In the genomic region with DNA sequence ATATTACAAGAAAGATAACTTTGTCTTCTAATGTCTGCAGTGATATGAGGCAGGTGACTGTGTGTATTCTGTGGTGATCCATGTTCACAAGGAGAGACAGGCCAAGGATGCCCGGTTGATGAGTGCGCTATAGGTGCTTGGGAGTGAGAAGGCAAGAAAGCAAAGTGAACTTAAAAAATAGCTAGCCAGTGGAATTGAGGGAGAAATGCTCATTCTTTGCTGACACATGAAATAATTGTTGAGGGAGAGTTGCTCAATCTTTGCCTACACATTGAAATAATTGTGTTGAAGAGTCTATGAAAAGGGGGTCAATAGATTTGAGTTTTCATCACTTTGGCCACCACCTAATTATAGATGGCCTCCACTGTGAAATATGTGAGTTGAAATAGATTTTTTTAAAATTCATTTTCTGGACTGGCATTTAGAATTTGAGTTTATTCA, we compare ENCODE assay signal across 2 cellular contexts.
TF ChIP-seq lines count a peak whose summit lies in the region.

No MANE protein-coding gene starts in this region.

TF ChIP-seq in HepG2, 621 proteins besides CTCF, POLR2A, EP300 and RAD21 (continued from another document and continues in another):
- no peak for TF ChIP-seq PATZ1 (CRISPR knock-in tag; IDR thresholded peaks at IDR 0.05)
- TF ChIP-seq, protein P1, sequence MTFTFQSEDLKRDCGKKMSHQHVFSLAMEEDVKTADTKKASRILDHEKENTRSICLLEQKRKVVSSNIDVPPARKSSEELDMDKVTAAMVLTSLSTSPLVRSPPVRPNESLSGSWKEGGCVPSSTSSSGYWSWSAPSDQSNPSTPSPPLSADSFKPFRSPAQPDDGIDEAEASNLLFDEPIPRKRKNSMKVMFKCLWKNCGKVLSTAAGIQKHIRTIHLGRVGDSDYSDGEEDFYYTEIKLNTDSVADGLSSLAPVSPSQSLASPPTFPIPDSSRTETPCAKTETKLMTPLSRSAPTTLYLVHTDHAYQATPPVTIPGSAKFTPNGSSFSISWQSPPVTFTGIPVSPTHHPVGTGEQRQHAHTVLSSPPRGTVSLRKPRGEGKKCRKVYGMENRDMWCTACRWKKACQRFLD (CRISPR knock-in tag; IDR thresholded peaks at IDR 0.05; ENCODE audit: borderline replicate concordance), result no peak
- no peak for TF ChIP-seq SOX5 (CRISPR knock-in tag; IDR thresholded peaks at IDR 0.05; ENCODE audit: borderline replicate concordance)
- no peak for TF ChIP-seq SP1 (IDR thresholded peaks at IDR 0.05)
- TF ChIP-seq SP1 (CRISPR knock-in tag; IDR thresholded peaks at IDR 0.05), result no peak
- TF ChIP-seq PHB2 (IDR thresholded peaks at IDR 0.05; ENCODE audit: partially characterized antibody), result no peak
- TF ChIP-seq GPN1 (CRISPR knock-in tag; IDR thresholded peaks at IDR 0.05; ENCODE audit: borderline replicate concordance), result no peak
- TF ChIP-seq MAFK (conservative IDR thresholded peaks at IDR 0.05 in 1 of 2, IDR thresholded peaks at IDR 0.05 in 1 of 2; ENCODE audit: low read length in 2 of 2), result peak; percentile 70 to 79
- no peak for TF ChIP-seq ZBTB40 (IDR thresholded peaks at IDR 0.05)
- no peak for TF ChIP-seq ZBTB40 (CRISPR knock-in tag; IDR thresholded peaks at IDR 0.05)
- TF ChIP-seq MAFF (IDR thresholded peaks at IDR 0.05; ENCODE audit: low read depth, low read length), result peak; percentile 76
- no peak for TF ChIP-seq ZNF629 (CRISPR knock-in tag; conservative IDR thresholded peaks at IDR 0.05)

TF ChIP-seq in IMR-90, 13 proteins besides CTCF, POLR2A, EP300 and RAD21 (continued from another document):
- TF ChIP-seq CEBPB (IDR thresholded peaks at IDR 0.05; ENCODE audit: low read depth, low read length), result peak; percentile 51; the same call in 1 of the 2 replicates
